ENCODE assay signal across 24 cellular contexts in the genomic region with DNA sequence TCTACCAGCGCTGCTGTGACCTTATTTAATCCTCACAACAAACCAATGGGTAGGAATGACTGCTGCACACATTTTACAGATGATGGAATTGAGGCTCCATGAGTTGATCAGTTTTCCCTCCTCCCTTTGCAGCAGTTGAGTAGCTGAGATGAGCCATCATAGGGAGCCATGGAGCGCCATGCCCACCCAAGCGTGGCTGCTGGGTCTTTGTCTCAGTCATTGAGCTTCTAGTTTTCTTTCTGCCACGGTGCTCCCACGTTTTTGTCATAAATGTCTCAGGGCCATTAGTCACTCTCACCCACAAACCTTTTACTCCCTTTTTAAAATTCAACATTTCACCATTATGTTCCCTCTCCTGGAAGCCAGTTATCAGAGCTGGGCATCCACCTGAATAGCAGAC. TPM values are rescaled to one million over a fixed set of nuclear protein-coding genes. Genes with fewer than 3 reads are reported as not detected.
DNase-seq lines count a peak whose midpoint lies in the region; TF ChIP-seq lines count a peak whose summit lies in the region.
"Had no signal": no experiment of that assay in that cellular context is flagged by ENCODE, and none has a peak within 500 bp of the region (broad histone marks: within the 10 kb centered on the region; RNA-seq: fewer than 3 reads in every experiment).

No MANE protein-coding gene starts in this region.

- in situ Hi-C loops in transverse colon (cut with MboI; ENCODE audit: low pct_ligation_motif_present in 1 of 4, low pct_unique_long_range_greater_than_20kb in 1 of 4, low sequenced_read_pairs in 3 of 4): no loop called here

- CTCF ChIA-PET in HEK293 (lab: Yijun Ruan, JAX): interaction anchor here (0.6 to 5.5 kb wide), 2 partner anchors 9 to 314 kb away, joined by 3 to 84 read pairs; no protein-coding TSS in a partner anchor

- intact Hi-C loops in transverse colon (cut with DNase I; ENCODE audit: low total_unique reads): loop anchor here (10.0 kb wide), 1 partner anchor 245 kb away; a partner anchor contains a TSS

- 72 to 76% methylated on average over 4 to 5 of the region's 5 CpGs for WGBS in transverse colon (ENCODE audit: low coverage in 1 of 2), 2 donors

- no peak overlapping the region for H3K27ac ChIP-seq in HEK293 (ENCODE audit: extremely low read depth, low read depth, low read length)
- H3K27ac ChIP-seq in transverse colon: no peak overlapping the region
- H3K27ac ChIP-seq: 22Rv1, GM23248, HL-60, Peyer's patch, SK-N-MC had no signal

- TF ChIP-seq EP300 in transverse colon (IDR thresholded peaks at IDR 0.05; ENCODE audit: low read depth): no peak

- no peaks in the 10 kb centered on the region for H3K9me3 Mint-ChIP-seq in nephron progenitor cell
- H3K9me3 Mint-ChIP-seq: H9; T-helper 1 cell treated with Interleukin-12 subunit alpha and Interleukin-12 subunit beta and Interleukin-4 antibody, amounts not matched to agents 30 μg/mL and 1 μg/mL, for 36 hours had no signal

- H3K4me3 ChIP-seq in HEK293 (ENCODE audit: low read depth, low read length) (no peak overlapping the region), epithelial cell of proximal tubule (ENCODE audit: low read depth, low read length) (no peak overlapping the region), transverse colon (no peak overlapping the region)
- H3K4me3 ChIP-seq: GM23248, Peyer's patch, SK-N-MC had no signal

- H3K27me3 ChIP-seq in transverse colon: no peaks in the 10 kb centered on the region
- H3K27me3 ChIP-seq: Peyer's patch had no signal

- peak overlapping the region; percentile 69 for H3K27ac Mint-ChIP-seq in nephron progenitor cell
- H3K27ac Mint-ChIP-seq: H9; T-helper 1 cell treated with Interleukin-12 subunit alpha and Interleukin-12 subunit beta and Interleukin-4 antibody, amounts not matched to agents 30 μg/mL and 1 μg/mL, for 36 hours had no signal

- TF ChIP-seq CTCF in HEK293 (tag by site-specific recombination; IDR thresholded peaks at IDR 0.05) (no peak), epithelial cell of proximal tubule (conservative IDR thresholded peaks at IDR 0.05; ENCODE audit: low read depth, low read length) (no peak), nephron progenitor cell (IDR thresholded peaks at IDR 0.05) (no peak), transverse colon (IDR thresholded peaks at IDR 0.05) (no peak)

- H3K9me3 ChIP-seq in HEK293 (ENCODE audit: control insufficient read depth, insufficient read depth, low read depth, low read length) (no peaks in the 10 kb centered on the region), transverse colon (no peaks in the 10 kb centered on the region)
- H3K9me3 ChIP-seq: Peyer's patch had no signal

- no peak overlapping the region for H3K4me3 Mint-ChIP-seq in nephron progenitor cell
- H3K4me3 Mint-ChIP-seq: H9; T-helper 1 cell treated with Interleukin-12 subunit alpha and Interleukin-12 subunit beta and Interleukin-4 antibody, amounts not matched to agents 30 μg/mL and 1 μg/mL, for 36 hours had no signal

- DNase-seq in NCI-H146 (lab: John Stamatoyannopoulos, UW): peak; percentile 28
- no peak for DNase-seq in NCI-H146 treated with DMSO at 0.1 percent for 48 hours (lab: John Stamatoyannopoulos, UW; ENCODE audit: unreplicated experiment)
- DNase-seq in epithelial cell of proximal tubule (ENCODE audit: low read depth): peak; percentile 27
- peak; percentile 37 for DNase-seq in nephron progenitor cell
- DNase-seq in transverse colon: no peak
- DNase-seq in NCI-H2171 (lab: John Stamatoyannopoulos, UW): no peak
- DNase-seq in DMS79 treated with DMSO at 0.1 percent for 48 hours (lab: John Stamatoyannopoulos, UW): no peak
- DNase-seq: ACHN, DMS153, GM23248, H9, Karpas-422, NCI-H1092, NCI-H1436 treated with DMSO at 0.1 percent for 48 hours, NCI-H2029, NCI-H526 treated with DMSO at 0.1 percent for 48 hours, OCI-M1, Peyer's patch, SIG-M5 had no signal

- POLR2A ChIA-PET in HEK293 (lab: Yijun Ruan, JAX): interaction anchor here (0.8 kb wide), 1 partner anchor 16 kb away, joined by 3 read pairs; no protein-coding TSS in a partner anchor

- H3K36me3 Mint-ChIP-seq in nephron progenitor cell (ENCODE audit: low read depth): no peaks in the 10 kb centered on the region

- H3K4me1 Mint-ChIP-seq in nephron progenitor cell: peaks cover 34% of the 10 kb centered on the region

- no peak for TF ChIP-seq POLR2A in transverse colon (IDR thresholded peaks at IDR 0.05)

- no peaks in the 10 kb centered on the region for H3K4me1 ChIP-seq in HEK293 (ENCODE audit: control insufficient read depth, insufficient read depth, low read length)
- peaks cover 4 to 14% (median 8%) of the 10 kb centered on the region in 4 donors for H3K4me1 ChIP-seq in transverse colon

- no peaks in the 10 kb centered on the region for H3K36me3 ChIP-seq in HEK293 (ENCODE audit: control insufficient read depth in 2 of 2, insufficient read depth in 1 of 2, low read length in 2 of 2)
- H3K36me3 ChIP-seq in transverse colon: no peaks in the 10 kb centered on the region
- H3K36me3 ChIP-seq: Peyer's patch had no signal

- H3K27me3 Mint-ChIP-seq in nephron progenitor cell (ENCODE audit: low read depth, poor library complexity): peaks cover 26% of the 10 kb centered on the region

TF ChIP-seq in HEK293, 187 proteins besides CTCF, POLR2A, EP300 and RAD21:
- TF ChIP-seq EGR2 (tag by site-specific recombination; IDR thresholded peaks at IDR 0.05; ENCODE audit: low read depth): 0 out of 2 replicates have a peak, but pooled peaks have one; percentile 11
- TF ChIP-seq KLF16 (tag by site-specific recombination; IDR thresholded peaks at IDR 0.05): no peak
- peak; percentile 36 for TF ChIP-seq ZFHX2 (tag by site-specific recombination; conservative IDR thresholded peaks at IDR 0.05)

RNA-seq across cellular contexts. Expression of a gene that starts 45.8 kb away (rescaled TPM):
- total RNA-seq in epithelial cell of proximal tubule: 2.1 and 3.5 TPM in 2 replicates
- total RNA-seq in transverse colon: 1 to 10 TPM in 1 of 4 donors, under 1 TPM in 1, not detected in 2; 0.96 to 1.4 TPM

Comparison
In these comparisons a context has a peak if more than half of its experiments do, and no peak if none do; other contexts are left out.
1. DNase-seq: peak in NCI-H146 (single experiment), epithelial cell of proximal tubule (single experiment) and nephron progenitor cell (single experiment); none in NCI-H146 treated with DMSO at 0.1 percent for 48 hours (single experiment), transverse colon (single experiment), NCI-H2171 (single experiment) and DMS79 treated with DMSO at 0.1 percent for 48 hours (single experiment).